ENCODE assay signal across 8 cellular contexts in genomic region chr7:156892821-156893706, GRCh38. TPM values are rescaled to one million over a fixed set of nuclear protein-coding genes. Genes with fewer than 3 reads are reported as not detected.
DNase-seq lines count a peak whose midpoint lies in the region; TF ChIP-seq lines count a peak whose summit lies in the region.

Gene LMBR1 (minus strand): TSS chr7:156893183. CDS start chr7:156892993, 190 bp downstream.

- H3K36me3 ChIP-seq in SK-N-MC (ENCODE audit: insufficient read depth, low read length) = no peaks in the 10 kb centered on the region

- peak; percentile 87 for DNase-seq in HFFc6
- peak; percentile 98 for DNase-seq in NB4 (ENCODE audit: low read depth)
- peak; percentile 50 for DNase-seq in SK-N-MC (ENCODE audit: low read depth, low spot score)
- DNase-seq in activated naive CD4-positive, alpha-beta T cell treated with anti-CD3 and anti-CD28 coated beads, Interleukin-2, amount 50 U/mL, for 16 hours = peak; percentile 94
- peak; percentile 91 for DNase-seq in globus pallidus (ENCODE audit: low spot score)
- DNase-seq in occipital lobe (lab: John Stamatoyannopoulos, UW) = peak; percentile 86

- H3K27ac ChIP-seq in SK-N-MC (0 out of 2 replicates have a peak within 1 kb of the TSS, but pooled peaks have one; percentile 25), temporal lobe (ENCODE audit: low read depth, low read length) (peak within 1 kb of the TSS; percentile 75)

- TF ChIP-seq CTCF in HFFc6 (IDR thresholded peaks at IDR 0.05) (peak; percentile 76), NB4 (IDR thresholded peaks at IDR 0.05; ENCODE audit: low read depth, low read length) (no peak)

- H3K9me3 Mint-ChIP-seq in HFFc6 = no peaks in the 10 kb centered on the region

- no peaks in the 10 kb centered on the region for H3K9me3 ChIP-seq in SK-N-MC (ENCODE audit: low read depth, low read length)

- peak; percentile 84 for TF ChIP-seq POLR2A in NB4 (IDR thresholded peaks at IDR 0.05; ENCODE audit: extremely low read depth, insufficient read length)

- peaks cover 1% of the 10 kb centered on the region for H3K27me3 Mint-ChIP-seq in HFFc6 (ENCODE audit: insufficient read depth)

- peak within 1 kb of the TSS; percentile 91 for H3K4me3 Mint-ChIP-seq in HFFc6

- peak within 1 kb of the TSS; percentile 90 for H3K9ac ChIP-seq in SK-N-MC (ENCODE audit: insufficient read length)

- peak within 1 kb of the TSS; percentile 97 for H3K4me3 ChIP-seq in GM08714 (ENCODE audit: low read length)
- H3K4me3 ChIP-seq in NB4 (ENCODE audit: low read depth, low read length) = peak within 1 kb of the TSS; percentile 97
- peak within 1 kb of the TSS; percentile 99 for H3K4me3 ChIP-seq in SK-N-MC

- peak within 1 kb of the TSS; percentile 83 for H3K27ac Mint-ChIP-seq in HFFc6

- H3K36me3 Mint-ChIP-seq in HFFc6 (ENCODE audit: low read depth) = no peaks in the 10 kb centered on the region

- peaks cover 33% of the 10 kb centered on the region for H3K4me1 Mint-ChIP-seq in HFFc6 (ENCODE audit: low read depth)

RNA-seq across cellular contexts. Expression of gene LMBR1, which starts in this region (rescaled TPM):
- total RNA-seq in HFFc6 (2021; fragmentation: NEBNext Ultra II Directional; extraction: Animal tissue kit (Norgen Biotek cat#: 25700)) = 10 to 100 TPM; 33.1 to 37.8 (median 36.1) TPM
- total RNA-seq in occipital lobe (235 TPM), temporal lobe (148 TPM)

Comparison
In these comparisons a context has a peak if more than half of its experiments do, and no peak if none do; other contexts are left out.
1. Peak in every context shown above with its lines: DNase-seq, H3K4me3 ChIP-seq and H3K27ac ChIP-seq.